ENCODE assay signal across 21 cellular contexts in genomic region chr4:1334579-1334895, GRCh38. TPM values are rescaled to one million over a fixed set of nuclear protein-coding genes. Genes with fewer than 3 reads are reported as not detected.
DNase-seq lines count a peak whose midpoint lies in the region; ATAC-seq and TF ChIP-seq lines count a peak whose summit lies in the region.
"Had no signal": no experiment of that assay in that cellular context is flagged by ENCODE, and none has a peak within 500 bp of the region (broad histone marks: within the 10 kb centered on the region; RNA-seq: fewer than 3 reads in every experiment).

No MANE protein-coding gene starts in this region.

- intact Hi-C loops in activated T-helper 1 cell treated with anti-CD3 and anti-CD28 coated beads, Interleukin-12 subunit alpha, Interleukin-12 subunit beta, Interleukin-2, Interleukin-4 antibody, amounts not matched to agents 30 ng/mL and 10 ng/mL and 1 ng/mL, durations not matched to agents 14 hours and 24 hours and 36 hours (cut with micrococcal nuclease): no loop called here

- peaks cover 75% of the 10 kb centered on the region for H3K36me3 Mint-ChIP-seq in activated T-cell treated with anti-CD3 and anti-CD28 coated beads, Interleukin-2, amount 50 U/mL, for 24 hours (ENCODE audit: low read depth)
- peaks cover 27 to 43% of the 10 kb centered on the region in 2 donors for H3K36me3 Mint-ChIP-seq in activated T-cell treated with anti-CD3 and anti-CD28 coated beads, Interleukin-2, amount 50 U/mL, for 72 hours (ENCODE audit: insufficient read depth in 2 of 2)
- peaks cover 82% of the 10 kb centered on the region for H3K36me3 Mint-ChIP-seq in activated T-helper 17 cell treated with anti-CD3 and anti-CD28 coated beads, Interleukin-2, amount 50 U/mL, for 72 hours (ENCODE audit: low read depth)
- H3K36me3 Mint-ChIP-seq in activated T-helper 1 cell treated with anti-CD3 and anti-CD28 coated beads, Interleukin-12 subunit alpha, Interleukin-12 subunit beta, Interleukin-2, Interleukin-4 antibody, amounts not matched to agents 30 ng/mL and 10 ng/mL and 1 ng/mL, durations not matched to agents 14 hours and 24 hours and 36 hours (ENCODE audit: low read depth): peaks cover 49% of the 10 kb centered on the region

- H3K27ac ChIP-seq in layer of hippocampus (ENCODE audit: low read depth, low read length): peak overlapping the region; percentile 58
- peak overlapping the region; percentile 10 for H3K27ac ChIP-seq in suprapubic skin
- H3K27ac ChIP-seq: A549, SJCRH30, upper lobe of right lung had no signal

- peaks cover 31% of the 10 kb centered on the region for H3K4me1 ChIP-seq in suprapubic skin
- H3K4me1 ChIP-seq: A549, SJCRH30, upper lobe of right lung had no signal

- no peak for ATAC-seq in activated T-cell treated with anti-CD3 and anti-CD28 coated beads, Interleukin-2, amount 50 U/mL, for 72 hours (replicated peaks in 1 of 2)
- ATAC-seq in activated T-helper 17 cell treated with anti-CD3 and anti-CD28 coated beads, Interleukin-2, amount 50 U/mL, for 72 hours (replicated peaks): no peak
- no peak for ATAC-seq in HG02642 (IDR thresholded peaks at IDR 0.05; ENCODE audit: poor library complexity, unreplicated experiment)
- ATAC-seq: A549, esophagus mucosa, left ventricle myocardium superior, Panc1, upper lobe of right lung had no signal

- H3K9me3 ChIP-seq in suprapubic skin: no peaks in the 10 kb centered on the region
- H3K9me3 ChIP-seq: A549, SJCRH30, upper lobe of right lung had no signal

- peaks cover 64% of the 10 kb centered on the region for H3K4me1 Mint-ChIP-seq in activated T-cell treated with anti-CD3 and anti-CD28 coated beads, Interleukin-2, amount 50 U/mL, for 24 hours (ENCODE audit: low read depth)
- peaks cover 47% of the 10 kb centered on the region for H3K4me1 Mint-ChIP-seq in activated T-cell treated with anti-CD3 and anti-CD28 coated beads, Interleukin-2, amount 50 U/mL, for 72 hours (ENCODE audit: low read depth)
- peaks cover 40% of the 10 kb centered on the region for H3K4me1 Mint-ChIP-seq in activated T-helper 17 cell treated with anti-CD3 and anti-CD28 coated beads, Interleukin-2, amount 50 U/mL, for 72 hours
- peaks cover 49% of the 10 kb centered on the region for H3K4me1 Mint-ChIP-seq in activated T-helper 1 cell treated with anti-CD3 and anti-CD28 coated beads, Interleukin-12 subunit alpha, Interleukin-12 subunit beta, Interleukin-2, Interleukin-4 antibody, amounts not matched to agents 30 ng/mL and 10 ng/mL and 1 ng/mL, durations not matched to agents 14 hours and 24 hours and 36 hours (ENCODE audit: low read depth)
- H3K4me1 Mint-ChIP-seq: neural crest cell had no signal

- no peak for TF ChIP-seq POLR2A in suprapubic skin (IDR thresholded peaks at IDR 0.05)

- no peak for DNase-seq in activated T-cell treated with anti-CD3 and anti-CD28 coated beads, Interleukin-2, amount 50 U/mL, for 24 hours
- DNase-seq in activated T-cell treated with anti-CD3 and anti-CD28 coated beads, Interleukin-2, amount 50 U/mL, for 72 hours: no peak
- no peak for DNase-seq in suprapubic skin (ENCODE audit: low spot score in 2 of 2)
- DNase-seq in cerebellar cortex (ENCODE audit: low spot score): no peak
- no peak for DNase-seq in activated T-helper 1 cell treated with anti-CD3 and anti-CD28 coated beads, Interleukin-12 subunit alpha, Interleukin-12 subunit beta, Interleukin-2, Interleukin-4 antibody, amounts not matched to agents 30 ng/mL and 10 ng/mL and 1 ng/mL, durations not matched to agents 14 hours and 24 hours and 36 hours (ENCODE audit: low spot score)
- DNase-seq: activated CD4-positive, CD25-positive, alpha-beta regulatory T cell treated with anti-CD3 and anti-CD28 coated beads, Interleukin-2, amount 50 U/mL, for 72 hours; effector CD8-positive, alpha-beta T cell; foreskin melanocyte; left ventricle myocardium superior; NCI-H187; NCI-H526 treated with DMSO at 0.1 percent for 48 hours; SJCRH30; T-helper 1 cell; upper lobe of right lung had no signal

- TF ChIP-seq CTCF in suprapubic skin (IDR thresholded peaks at IDR 0.05): no peak

- no peak overlapping the region for H3K4me3 Mint-ChIP-seq in activated T-cell treated with anti-CD3 and anti-CD28 coated beads, Interleukin-2, amount 50 U/mL, for 24 hours
- peak overlapping the region in 1 of 2 donors; percentile 5 for H3K4me3 Mint-ChIP-seq in activated T-cell treated with anti-CD3 and anti-CD28 coated beads, Interleukin-2, amount 50 U/mL, for 72 hours
- H3K4me3 Mint-ChIP-seq in activated T-helper 17 cell treated with anti-CD3 and anti-CD28 coated beads, Interleukin-2, amount 50 U/mL, for 72 hours: peak overlapping the region; percentile 64
- no peak overlapping the region for H3K4me3 Mint-ChIP-seq in activated T-helper 1 cell treated with anti-CD3 and anti-CD28 coated beads, Interleukin-12 subunit alpha, Interleukin-12 subunit beta, Interleukin-2, Interleukin-4 antibody, amounts not matched to agents 30 ng/mL and 10 ng/mL and 1 ng/mL, durations not matched to agents 14 hours and 24 hours and 36 hours
- H3K4me3 Mint-ChIP-seq: neural crest cell had no signal

- H3K27ac Mint-ChIP-seq in activated T-cell treated with anti-CD3 and anti-CD28 coated beads, Interleukin-2, amount 50 U/mL, for 24 hours: peak overlapping the region; percentile 91
- no peak overlapping the region for H3K27ac Mint-ChIP-seq in activated T-cell treated with anti-CD3 and anti-CD28 coated beads, Interleukin-2, amount 50 U/mL, for 72 hours
- peak overlapping the region; percentile 92 for H3K27ac Mint-ChIP-seq in activated T-helper 17 cell treated with anti-CD3 and anti-CD28 coated beads, Interleukin-2, amount 50 U/mL, for 72 hours
- no peak overlapping the region for H3K27ac Mint-ChIP-seq in activated T-helper 1 cell treated with anti-CD3 and anti-CD28 coated beads, Interleukin-12 subunit alpha, Interleukin-12 subunit beta, Interleukin-2, Interleukin-4 antibody, amounts not matched to agents 30 ng/mL and 10 ng/mL and 1 ng/mL, durations not matched to agents 14 hours and 24 hours and 36 hours

- peaks cover 64% of the 10 kb centered on the region for H3K36me3 ChIP-seq in suprapubic skin

- H3K27me3 ChIP-seq in layer of hippocampus (ENCODE audit: control insufficient read depth, insufficient read depth, low read length): no peaks in the 10 kb centered on the region
- no peaks in the 10 kb centered on the region for H3K27me3 ChIP-seq in suprapubic skin
- H3K27me3 ChIP-seq: SJCRH30, upper lobe of right lung had no signal

- no peak for TF ChIP-seq EP300 in suprapubic skin (IDR thresholded peaks at IDR 0.05)

- H3K9me3 Mint-ChIP-seq in activated T-cell treated with anti-CD3 and anti-CD28 coated beads, Interleukin-2, amount 50 U/mL, for 24 hours: peaks cover 3% of the 10 kb centered on the region
- H3K9me3 Mint-ChIP-seq in activated T-cell treated with anti-CD3 and anti-CD28 coated beads, Interleukin-2, amount 50 U/mL, for 72 hours: peaks cover 0 to 3% of the 10 kb centered on the region in 2 donors
- no peaks in the 10 kb centered on the region for H3K9me3 Mint-ChIP-seq in activated T-helper 17 cell treated with anti-CD3 and anti-CD28 coated beads, Interleukin-2, amount 50 U/mL, for 72 hours
- H3K9me3 Mint-ChIP-seq in activated T-helper 1 cell treated with anti-CD3 and anti-CD28 coated beads, Interleukin-12 subunit alpha, Interleukin-12 subunit beta, Interleukin-2, Interleukin-4 antibody, amounts not matched to agents 30 ng/mL and 10 ng/mL and 1 ng/mL, durations not matched to agents 14 hours and 24 hours and 36 hours: peaks cover 4% of the 10 kb centered on the region
- H3K9me3 Mint-ChIP-seq: neural crest cell had no signal

- no peaks in the 10 kb centered on the region for H3K27me3 Mint-ChIP-seq in activated T-cell treated with anti-CD3 and anti-CD28 coated beads, Interleukin-2, amount 50 U/mL, for 24 hours
- no peaks in the 10 kb centered on the region for H3K27me3 Mint-ChIP-seq in activated T-cell treated with anti-CD3 and anti-CD28 coated beads, Interleukin-2, amount 50 U/mL, for 72 hours (ENCODE audit: low read depth)
- H3K27me3 Mint-ChIP-seq in activated T-helper 17 cell treated with anti-CD3 and anti-CD28 coated beads, Interleukin-2, amount 50 U/mL, for 72 hours: no peaks in the 10 kb centered on the region
- no peaks in the 10 kb centered on the region for H3K27me3 Mint-ChIP-seq in activated T-helper 1 cell treated with anti-CD3 and anti-CD28 coated beads, Interleukin-12 subunit alpha, Interleukin-12 subunit beta, Interleukin-2, Interleukin-4 antibody, amounts not matched to agents 30 ng/mL and 10 ng/mL and 1 ng/mL, durations not matched to agents 14 hours and 24 hours and 36 hours (ENCODE audit: insufficient read depth)

- no peak overlapping the region for H3K4me3 ChIP-seq in suprapubic skin
- H3K4me3 ChIP-seq: A549, SJCRH30, upper lobe of right lung had no signal

- 88% methylated on average over 6 of the region's 6 CpGs for WGBS in suprapubic skin

RNA-seq across cellular contexts. Expression of gene UVSSA, which starts 12.5 kb away (rescaled TPM):
- total RNA-seq in activated T-cell treated with anti-CD3 and anti-CD28 coated beads, Interleukin-2, amount 50 U/mL, for 72 hours: 10 to 100 TPM; 23.0 to 25.8 TPM
- total RNA-seq in activated T-helper 17 cell treated with anti-CD3 and anti-CD28 coated beads, Interleukin-2, amount 50 U/mL, for 72 hours: 10 to 100 TPM; 15.8 to 22.3 TPM
- total RNA-seq in suprapubic skin: 100 to 1,000 TPM in 1 of 4 donors, 10 to 100 TPM in 3; 16.2 to 107 (median 24.9) TPM
- total RNA-seq in activated T-helper 1 cell treated with anti-CD3 and anti-CD28 coated beads, Interleukin-12 subunit alpha, Interleukin-12 subunit beta, Interleukin-2, Interleukin-4 antibody, amounts not matched to agents 30 ng/mL and 10 ng/mL and 1 ng/mL, durations not matched to agents 14 hours and 24 hours and 36 hours: 25.8 and 27.5 TPM in 2 replicates

RNA-seq across cellular contexts. Expression of gene MAEA, which starts 44.8 kb away (rescaled TPM):
- 10 to 100 TPM; 38.4 to 48.4 TPM for total RNA-seq in activated T-cell treated with anti-CD3 and anti-CD28 coated beads, Interleukin-2, amount 50 U/mL, for 72 hours
- 10 to 100 TPM; 61.4 to 62.8 TPM for total RNA-seq in activated T-helper 17 cell treated with anti-CD3 and anti-CD28 coated beads, Interleukin-2, amount 50 U/mL, for 72 hours
- 100 to 1,000 TPM in 1 of 4 donors, 10 to 100 TPM in 3; 58.7 to 112 (median 69.5) TPM for total RNA-seq in suprapubic skin
- total RNA-seq in activated T-helper 1 cell treated with anti-CD3 and anti-CD28 coated beads, Interleukin-12 subunit alpha, Interleukin-12 subunit beta, Interleukin-2, Interleukin-4 antibody, amounts not matched to agents 30 ng/mL and 10 ng/mL and 1 ng/mL, durations not matched to agents 14 hours and 24 hours and 36 hours: 67.1 and 68.1 TPM in 2 replicates

Comparison
In these comparisons a context has a peak if more than half of its experiments do, and no peak if none do; other contexts are left out.
1. H3K27ac Mint-ChIP-seq: peak in activated T-cell treated with anti-CD3 and anti-CD28 coated beads, Interleukin-2, amount 50 U/mL, for 24 hours (single experiment) and activated T-helper 17 cell treated with anti-CD3 and anti-CD28 coated beads, Interleukin-2, amount 50 U/mL, for 72 hours (single experiment); none in activated T-cell treated with anti-CD3 and anti-CD28 coated beads, Interleukin-2, amount 50 U/mL, for 72 hours (single experiment) and activated T-helper 1 cell treated with anti-CD3 and anti-CD28 coated beads, Interleukin-12 subunit alpha, Interleukin-12 subunit beta, Interleukin-2, Interleukin-4 antibody, amounts not matched to agents 30 ng/mL and 10 ng/mL and 1 ng/mL, durations not matched to agents 14 hours and 24 hours and 36 hours (single experiment).